ENCODE assay signal across 8 cellular contexts in the genomic region with DNA sequence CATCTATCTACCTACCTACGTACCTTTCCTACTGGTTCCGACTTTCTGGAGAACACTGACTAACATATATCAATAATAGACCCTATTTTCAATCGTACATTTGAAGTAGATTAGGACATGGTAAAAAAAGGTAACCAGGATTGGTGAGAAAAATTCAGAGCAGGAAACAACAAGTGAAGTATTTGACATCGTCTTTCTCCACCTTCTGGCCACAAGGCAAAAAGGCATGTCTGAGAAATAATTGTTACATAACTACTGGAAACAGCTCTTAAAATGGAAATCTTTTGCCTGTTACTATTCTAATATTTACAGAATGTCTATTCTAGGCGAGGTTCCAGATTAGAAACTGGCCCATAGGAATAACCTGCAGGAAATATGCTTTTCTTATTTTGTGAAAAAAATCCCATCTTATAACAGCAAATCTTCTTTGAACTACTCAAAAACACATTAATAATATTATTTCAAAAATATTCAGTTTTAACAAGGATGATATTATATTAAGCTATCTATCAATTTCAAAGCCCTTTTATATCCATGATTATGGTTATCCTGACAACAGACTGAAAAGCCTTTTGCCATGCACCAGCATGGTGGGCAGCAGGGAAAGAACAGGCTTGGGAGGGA.
DNase-seq lines count a peak whose midpoint lies in the region; ATAC-seq and TF ChIP-seq lines count a peak whose summit lies in the region.

No MANE protein-coding gene starts in this region.

- no peak overlapping the region for H3K4me2 ChIP-seq in SK-N-SH

- H3K9me3 Mint-ChIP-seq in activated CD4-positive, alpha-beta T cell treated with anti-CD3 and anti-CD28 coated beads for 36 hours (ENCODE audit: low read depth), result no peaks in the 10 kb centered on the region
- H3K9me3 Mint-ChIP-seq in progenitor cell of endocrine pancreas (ENCODE audit: low read depth), result no peaks in the 10 kb centered on the region

- no peaks in the 10 kb centered on the region for H3K79me2 ChIP-seq in SK-N-SH (ENCODE audit: insufficient read depth)

- TF ChIP-seq RAD21 in SK-N-SH (IDR thresholded peaks at IDR 0.05; ENCODE audit: low read length), result peak; percentile 81

- no peaks in the 10 kb centered on the region for H3K36me3 ChIP-seq in SK-N-SH (replicated peaks in 1 of 2; ENCODE audit: control insufficient read depth in 1 of 2, insufficient read depth in 2 of 2, low read length in 1 of 2)

- no peak overlapping the region for H3K9ac ChIP-seq in SK-N-SH

- no peak for TF ChIP-seq EP300 in SK-N-SH (IDR thresholded peaks at IDR 0.05; ENCODE audit: borderline replicate concordance in 1 of 2, low read depth in 1 of 2, low read length in 1 of 2)

- H3K4me3 ChIP-seq in SK-N-SH (ENCODE audit: low read depth in 2 of 2, low read length in 1 of 2), result no peak overlapping the region

- no peaks in the 10 kb centered on the region for H3K36me3 Mint-ChIP-seq in activated CD4-positive, alpha-beta T cell treated with anti-CD3 and anti-CD28 coated beads for 36 hours (ENCODE audit: low read depth)
- H3K36me3 Mint-ChIP-seq in progenitor cell of endocrine pancreas (ENCODE audit: insufficient read depth), result peaks cover 1% of the 10 kb centered on the region

- no peak for ATAC-seq in activated CD4-positive, alpha-beta T cell treated with anti-CD3 and anti-CD28 coated beads for 36 hours
- no peak for ATAC-seq in GM19035 (IDR thresholded peaks at IDR 0.05; ENCODE audit: unreplicated experiment)

- H3K9me3 ChIP-seq in SK-N-SH, result no peaks in the 10 kb centered on the region

- POLR2A ChIA-PET in activated CD4-positive, alpha-beta T cell treated with anti-CD3 and anti-CD28 coated beads for 36 hours (lab: Charles Lee), result no interaction called here
- POLR2A ChIA-PET in SK-N-SH (lab: Yijun Ruan, JAX), result no interaction called here

- H3F3A ChIP-seq in SK-N-SH (replicated peaks; ENCODE audit: insufficient read depth), result no peaks in the 10 kb centered on the region

- H2AFZ ChIP-seq in SK-N-SH (ENCODE audit: low read depth), result no peak overlapping the region

- CTCF ChIA-PET in activated CD4-positive, alpha-beta T cell treated with anti-CD3 and anti-CD28 coated beads for 36 hours (lab: Charles Lee), result interaction anchor here (0.6 to 3.9 kb wide), 12 partner anchors 8 to 480 kb away, joined by 3 to 50 read pairs (median 3); no protein-coding TSS in a partner anchor
- CTCF ChIA-PET in SK-N-SH (lab: Yijun Ruan, JAX), result interaction anchor here (0.6 to 2.5 kb wide), 36 partner anchors 8 to 1934 kb away, joined by 3 to 25 read pairs (median 3); no protein-coding TSS in a partner anchor

- no peak overlapping the region for H3K4me3 Mint-ChIP-seq in activated CD4-positive, alpha-beta T cell treated with anti-CD3 and anti-CD28 coated beads for 36 hours
- H3K4me3 Mint-ChIP-seq in progenitor cell of endocrine pancreas (ENCODE audit: low read depth), result no peak overlapping the region

- TF ChIP-seq CTCF in SK-N-SH (IDR thresholded peaks at IDR 0.05), result peak; percentile 86
- TF ChIP-seq CTCF in progenitor cell of endocrine pancreas (IDR thresholded peaks at IDR 0.05; ENCODE audit: unreplicated experiment), result peak; percentile 61

- no peaks in the 10 kb centered on the region for H4K20me1 ChIP-seq in SK-N-SH (ENCODE audit: insufficient read depth)

- peaks cover 5% of the 10 kb centered on the region for H3K27me3 Mint-ChIP-seq in activated CD4-positive, alpha-beta T cell treated with anti-CD3 and anti-CD28 coated beads for 36 hours
- no peaks in the 10 kb centered on the region for H3K27me3 Mint-ChIP-seq in progenitor cell of endocrine pancreas

- no peaks in the 10 kb centered on the region for H3K4me1 ChIP-seq in SK-N-SH (ENCODE audit: control insufficient read depth in 1 of 2, insufficient read depth in 2 of 2, low read depth in 1 of 2, low read length in 1 of 2)

- H3K4me1 Mint-ChIP-seq in activated CD4-positive, alpha-beta T cell treated with anti-CD3 and anti-CD28 coated beads for 36 hours, result no peaks in the 10 kb centered on the region
- peaks cover 5% of the 10 kb centered on the region for H3K4me1 Mint-ChIP-seq in progenitor cell of endocrine pancreas (ENCODE audit: low read depth)

- H3K9me2 ChIP-seq in SK-N-SH, result no peaks in the 10 kb centered on the region

- DNase-seq in activated CD4-positive, alpha-beta T cell treated with anti-CD3 and anti-CD28 coated beads for 36 hours, result peak; percentile 22
- no peak for DNase-seq in activated CD4-positive, alpha-beta T cell treated with anti-CD3 and anti-CD28 coated beads for 1 hour
- DNase-seq in LHCN-M2 (ENCODE audit: low read depth) (peak; percentile 35), SK-N-SH (peak; percentile 34), fibroblast of the conjunctiva (ENCODE audit: low read depth) (peak; percentile 31), progenitor cell of endocrine pancreas (ENCODE audit: low spot score, unreplicated experiment) (no peak)
- DNase-seq in stimulated activated CD4-positive, alpha-beta T cell treated with anti-CD3 and anti-CD28 coated beads, Interleukin-2, amount 100 ng/mL, for 24 hours, result no peak

- H3K27me3 ChIP-seq in SK-N-SH (ENCODE audit: insufficient read depth), result peaks cover 18% of the 10 kb centered on the region; the same call in 1 of the 2 replicates

- intact Hi-C loops in activated CD4-positive, alpha-beta T cell treated with anti-CD3 and anti-CD28 coated beads for 36 hours (cut with DNase I, micrococcal nuclease), result loop anchor here (1.0 to 5.0 kb wide), 6 partner anchors 189 to 480 kb away; no protein-coding TSS in a partner anchor

- no peak overlapping the region for H3K27ac ChIP-seq in SK-N-SH (ENCODE audit: low read depth in 2 of 2, low read length in 1 of 2)

- no peak overlapping the region for H3K27ac Mint-ChIP-seq in activated CD4-positive, alpha-beta T cell treated with anti-CD3 and anti-CD28 coated beads for 36 hours
- H3K27ac Mint-ChIP-seq in progenitor cell of endocrine pancreas, result no peak overlapping the region

- WGBS in SK-N-SH (ENCODE audit: low lambda C conversion rate), result under 1% methylated on average over 5 of the region's 5 CpGs

TF ChIP-seq in SK-N-SH, 30 proteins besides CTCF, POLR2A, EP300 and RAD21:
- TF ChIP-seq GABPA (IDR thresholded peaks at IDR 0.05; ENCODE audit: low read depth), result no peak
- no peak for TF ChIP-seq FOXJ3 (CRISPR knock-in tag; IDR thresholded peaks at IDR 0.05)
- 0 out of 2 replicates have a peak, but pooled peaks have one; percentile 26 for TF ChIP-seq RFX5 (IDR thresholded peaks at IDR 0.05; ENCODE audit: low read length)
- no peak for TF ChIP-seq RXRA (IDR thresholded peaks at IDR 0.05; ENCODE audit: borderline replicate concordance, low read depth)
- peak; percentile 74 for TF ChIP-seq SMC3 (IDR thresholded peaks at IDR 0.05; ENCODE audit: low read depth, low read length)
- TF ChIP-seq ELF1 (IDR thresholded peaks at IDR 0.05), result no peak

Comparison
In these comparisons a context has a peak if more than half of its experiments do, and no peak if none do; other contexts are left out.
1. DNase-seq: peak in activated CD4-positive, alpha-beta T cell treated with anti-CD3 and anti-CD28 coated beads for 36 hours (single experiment), LHCN-M2 (single experiment), SK-N-SH (single experiment) and fibroblast of the conjunctiva (single experiment); none in activated CD4-positive, alpha-beta T cell treated with anti-CD3 and anti-CD28 coated beads for 1 hour (single experiment), progenitor cell of endocrine pancreas (single experiment) and stimulated activated CD4-positive, alpha-beta T cell treated with anti-CD3 and anti-CD28 coated beads, Interleukin-2, amount 100 ng/mL, for 24 hours (0 of 2).